15 cellular contexts compared by ENCODE assay signal in genomic region chr2:219210572-219211362, GRCh38. TPM values are rescaled to one million over a fixed set of nuclear protein-coding genes. Genes with fewer than 3 reads are reported as not detected.
DNase-seq lines count a peak whose midpoint lies in the region; ATAC-seq and TF ChIP-seq lines count a peak whose summit lies in the region.
"Had no signal": no experiment of that assay in that cellular context is flagged by ENCODE, and none has a peak within 500 bp of the region (broad histone marks: within the 10 kb centered on the region; RNA-seq: fewer than 3 reads in every experiment).

No MANE protein-coding gene starts in this region.

- no peak overlapping the region for H3K4me2 ChIP-seq in mesendoderm (ENCODE audit: low read length)

- H3K36me3 Mint-ChIP-seq in CD8-positive, alpha-beta T cell, result peaks cover 47% of the 10 kb centered on the region
- peaks cover 52% of the 10 kb centered on the region for H3K36me3 Mint-ChIP-seq in activated CD8-positive, alpha-beta T cell treated with anti-CD3 and anti-CD28 coated beads, Interleukin-2, amount 10 ng/mL, durations not matched to agents 7 days and 5 days (ENCODE audit: low read depth)

- no peak overlapping the region for H4K5ac ChIP-seq in mesendoderm (ENCODE audit: low read length)

- H3K4ac ChIP-seq in mesendoderm (ENCODE audit: low read depth, low read length), result no peak overlapping the region

- H3K27me3 Mint-ChIP-seq in CD8-positive, alpha-beta T cell (ENCODE audit: low read depth), result no peaks in the 10 kb centered on the region
- no peaks in the 10 kb centered on the region for H3K27me3 Mint-ChIP-seq in activated CD8-positive, alpha-beta T cell treated with anti-CD3 and anti-CD28 coated beads, Interleukin-2, amount 10 ng/mL, durations not matched to agents 7 days and 5 days (ENCODE audit: low read depth)

- no peaks in the 10 kb centered on the region for H3K79me2 ChIP-seq in mesendoderm (ENCODE audit: control insufficient read depth, insufficient read depth, low read length)

- H3K56ac ChIP-seq in mesendoderm (ENCODE audit: low read length), result no peak overlapping the region

- TF ChIP-seq CTCF in 22Rv1 (IDR thresholded peaks at IDR 0.05), result no peak
- no peak for TF ChIP-seq CTCF in CD8-positive, alpha-beta T cell (IDR thresholded peaks at IDR 0.05)

- H4K8ac ChIP-seq in mesendoderm (ENCODE audit: low read depth, low read length), result no peak overlapping the region

- no peak overlapping the region for H3K9ac ChIP-seq in mesendoderm (ENCODE audit: low read length)

- H3K36me3 ChIP-seq in CD8-positive, alpha-beta T cell (ENCODE audit: insufficient read depth, low read length), result peaks cover 12% of the 10 kb centered on the region
- peaks cover 4% of the 10 kb centered on the region for H3K36me3 ChIP-seq in mesendoderm (ENCODE audit: control insufficient read depth, insufficient read depth, low read length)

- peak overlapping the region; percentile 74 for H3K27ac Mint-ChIP-seq in CD8-positive, alpha-beta T cell
- peak overlapping the region; percentile 81 for H3K27ac Mint-ChIP-seq in activated CD8-positive, alpha-beta T cell treated with anti-CD3 and anti-CD28 coated beads, Interleukin-2, amount 10 ng/mL, durations not matched to agents 7 days and 5 days

- H3K27me3 ChIP-seq in CD8-positive, alpha-beta T cell (ENCODE audit: insufficient read depth, low read length), result no peaks in the 10 kb centered on the region
- no peaks in the 10 kb centered on the region for H3K27me3 ChIP-seq in mesendoderm (ENCODE audit: insufficient read depth, low read length, poor library complexity)
- H3K27me3 ChIP-seq: adrenal gland, gastroesophageal sphincter, SJCRH30 had no signal

- H3K4me1 ChIP-seq in CD8-positive, alpha-beta T cell (ENCODE audit: insufficient read depth, low read length), result peaks cover 47% of the 10 kb centered on the region
- H3K4me1 ChIP-seq in mesendoderm (ENCODE audit: control insufficient read depth, low read depth, low read length), result peaks cover 4% of the 10 kb centered on the region
- H3K4me1 ChIP-seq: SJCRH30 had no signal

- no peak overlapping the region for H3K18ac ChIP-seq in mesendoderm (ENCODE audit: low read length)

- no peak overlapping the region for H3K4me3 ChIP-seq in CD8-positive, alpha-beta T cell (ENCODE audit: low read depth, low read length)
- H3K4me3 ChIP-seq in mesendoderm (ENCODE audit: low read length), result no peak overlapping the region
- H3K4me3 ChIP-seq: adrenal gland, gastroesophageal sphincter, prostate gland, SJCRH30 had no signal

- POLR2A ChIA-PET in CD8-positive, alpha-beta T cell (lab: Charles Lee), result interaction anchor here (0.9 to 2.2 kb wide), 8 partner anchors 19 to 70 kb away, joined by 3 to 11 read pairs (median 4); partner anchors contain the start of genes ANKZF1, ATG9A, CNPPD1 and SLC23A3
- POLR2A ChIA-PET in activated CD8-positive, alpha-beta T cell treated with anti-CD3 and anti-CD28 coated beads, Interleukin-2, amount 10 ng/mL, durations not matched to agents 7 days and 5 days (lab: Charles Lee), result interaction anchor here (0.6 to 5.3 kb wide), 6 partner anchors 29 to 51 kb away, joined by 3 to 49 read pairs (median 4); partner anchors contain the start of genes CNPPD1 and RETREG2

- no CpG with 5 or more reads among the region's 23 CpGs for WGBS in mesendoderm (ENCODE audit: extremely low coverage, insufficient coverage, low lambda C conversion rate)

- CTCF ChIA-PET in CD8-positive, alpha-beta T cell (lab: Charles Lee), result interaction anchor here (0.6 to 20.3 kb wide), 23 partner anchors 8 to 339 kb away, joined by 3 to 228 read pairs (median 6); partner anchors contain the start of genes ANKZF1, ATG9A, CNPPD1 and NHEJ1
- CTCF ChIA-PET in activated CD8-positive, alpha-beta T cell treated with anti-CD3 and anti-CD28 coated beads, Interleukin-2, amount 10 ng/mL, durations not matched to agents 7 days and 5 days (lab: Charles Lee), result interaction anchor here (0.6 to 3.8 kb wide), 17 partner anchors 8 to 84 kb away, joined by 3 to 41 read pairs (median 7); partner anchors contain the start of genes ABCB6, CNPPD1, NHEJ1 and SLC23A3

- DNase-seq in CD8-positive, alpha-beta T cell, result no peak
- no peak for DNase-seq in activated CD8-positive, alpha-beta T cell treated with anti-CD3 and anti-CD28 coated beads, Interleukin-2, amount 10 ng/mL, durations not matched to agents 7 days and 5 days
- peak; percentile 33 for DNase-seq in mesendoderm
- DNase-seq in NCI-H345 treated with DMSO at 0.1 percent for 48 hours (lab: John Stamatoyannopoulos, UW; ENCODE audit: unreplicated experiment), result no peak
- no peak for DNase-seq in KG1 (lab: John Stamatoyannopoulos, UW)
- DNase-seq: caudate nucleus, left ventricle myocardium superior, NCI-H446 treated with DMSO at 0.1 percent for 48 hours, SJCRH30 had no signal

- peaks cover 46% of the 10 kb centered on the region for H3K4me1 Mint-ChIP-seq in CD8-positive, alpha-beta T cell (ENCODE audit: low read depth)
- peaks cover 63% of the 10 kb centered on the region for H3K4me1 Mint-ChIP-seq in activated CD8-positive, alpha-beta T cell treated with anti-CD3 and anti-CD28 coated beads, Interleukin-2, amount 10 ng/mL, durations not matched to agents 7 days and 5 days (ENCODE audit: low read depth)

- no peak for ATAC-seq in CD8-positive, alpha-beta T cell
- ATAC-seq in activated CD8-positive, alpha-beta T cell treated with anti-CD3 and anti-CD28 coated beads, Interleukin-2, amount 10 ng/mL, durations not matched to agents 7 days and 5 days, result no peak
- ATAC-seq in GM19452 (IDR thresholded peaks at IDR 0.05; ENCODE audit: unreplicated experiment), result no peak
- ATAC-seq in GM19351 (IDR thresholded peaks at IDR 0.05; ENCODE audit: unreplicated experiment), result no peak
- ATAC-seq: gastroesophageal sphincter, left ventricle myocardium superior had no signal

- no peaks in the 10 kb centered on the region for H3K9me3 Mint-ChIP-seq in CD8-positive, alpha-beta T cell
- no peaks in the 10 kb centered on the region for H3K9me3 Mint-ChIP-seq in activated CD8-positive, alpha-beta T cell treated with anti-CD3 and anti-CD28 coated beads, Interleukin-2, amount 10 ng/mL, durations not matched to agents 7 days and 5 days (ENCODE audit: insufficient read depth)

- H3K4me3 Mint-ChIP-seq in CD8-positive, alpha-beta T cell, result no peak overlapping the region
- H3K4me3 Mint-ChIP-seq in activated CD8-positive, alpha-beta T cell treated with anti-CD3 and anti-CD28 coated beads, Interleukin-2, amount 10 ng/mL, durations not matched to agents 7 days and 5 days, result no peak overlapping the region

- H2BK120ac ChIP-seq in mesendoderm (ENCODE audit: low read depth, low read length), result no peak overlapping the region

- H3K27ac ChIP-seq in 22Rv1 (peak overlapping the region; percentile 6; the same call in 1 of the 2 replicates), mesendoderm (ENCODE audit: low read depth, low read length) (no peak overlapping the region)
- H3K27ac ChIP-seq in CD8-positive, alpha-beta T cell (ENCODE audit: low read depth, low read length), result peak overlapping the region; percentile 12
- H3K27ac ChIP-seq: adrenal gland, prostate gland, SJCRH30 had no signal

- no peak overlapping the region for H2BK15ac ChIP-seq in mesendoderm (replicated peaks; ENCODE audit: low read depth)

- no peaks in the 10 kb centered on the region for H3K9me3 ChIP-seq in CD8-positive, alpha-beta T cell (ENCODE audit: low read length)
- H3K9me3 ChIP-seq: adrenal gland, gastroesophageal sphincter, prostate gland, SJCRH30 had no signal

- H3K23ac ChIP-seq in mesendoderm (ENCODE audit: low read length), result no peak overlapping the region

- intact Hi-C loops in CD8-positive, alpha-beta T cell (cut with DNase I, micrococcal nuclease), result loop anchor here (1.0 to 10.0 kb wide), 8 partner anchors 33 to 186 kb away; partner anchors contain the start of genes NHEJ1 (in 2 of the 2) and SLC23A3 (in 1 of the 2)

- no peaks in the 10 kb centered on the region for H3K79me1 ChIP-seq in mesendoderm (ENCODE audit: low read length)

- no peak overlapping the region for H2BK5ac ChIP-seq in mesendoderm (ENCODE audit: low read length)

- no peak overlapping the region for H2AK5ac ChIP-seq in mesendoderm (ENCODE audit: low read length)

RNA-seq across cellular contexts. Expression of gene ZFAND2B, which starts 4.2 kb away (rescaled TPM):
- total RNA-seq in CD8-positive, alpha-beta T cell, result 10 to 100 TPM; 74.3 to 78.7 TPM
- total RNA-seq in activated CD8-positive, alpha-beta T cell treated with anti-CD3 and anti-CD28 coated beads, Interleukin-2, amount 10 ng/mL, durations not matched to agents 7 days and 5 days, result 10 to 100 TPM; 57.0 to 59.5 TPM
- 15.2 TPM for polyA plus RNA-seq in mesendoderm (2013, experiment 1 of 2)
- polyA plus RNA-seq in mesendoderm (2013, experiment 2 of 2), result 16.0 TPM

RNA-seq across cellular contexts. Expression of gene ABCB6, which starts 8.0 kb away (rescaled TPM):
- 1 to 10 TPM; 3.4 to 3.5 TPM for total RNA-seq in CD8-positive, alpha-beta T cell
- total RNA-seq in activated CD8-positive, alpha-beta T cell treated with anti-CD3 and anti-CD28 coated beads, Interleukin-2, amount 10 ng/mL, durations not matched to agents 7 days and 5 days, result 10 to 100 TPM; 11.6 to 11.9 TPM
- polyA plus RNA-seq in mesendoderm (2013, experiment 1 of 2), result 13.4 TPM
- 13.1 TPM for polyA plus RNA-seq in mesendoderm (2013, experiment 2 of 2)

RNA-seq across cellular contexts. Expression of gene ATG9A, which starts 18.7 kb away (rescaled TPM):
- total RNA-seq in CD8-positive, alpha-beta T cell, result 100 to 1,000 TPM; 103 to 116 TPM
- 10 to 100 TPM; 51.7 to 53.8 TPM for total RNA-seq in activated CD8-positive, alpha-beta T cell treated with anti-CD3 and anti-CD28 coated beads, Interleukin-2, amount 10 ng/mL, durations not matched to agents 7 days and 5 days
- 26.5 TPM for polyA plus RNA-seq in mesendoderm (2013, experiment 1 of 2)
- 26.9 TPM for polyA plus RNA-seq in mesendoderm (2013, experiment 2 of 2)

RNA-seq across cellular contexts. Expression of gene ANKZF1, which starts 18.8 kb away (rescaled TPM):
- total RNA-seq in CD8-positive, alpha-beta T cell, result 10 to 100 TPM; 97.4 to 99.5 TPM
- total RNA-seq in activated CD8-positive, alpha-beta T cell treated with anti-CD3 and anti-CD28 coated beads, Interleukin-2, amount 10 ng/mL, durations not matched to agents 7 days and 5 days, result 100 to 1,000 TPM; 106 to 114 TPM
- polyA plus RNA-seq in mesendoderm (2013, experiment 1 of 2), result 19.4 TPM
- 19.2 TPM for polyA plus RNA-seq in mesendoderm (2013, experiment 2 of 2)

RNA-seq across cellular contexts. Expression of gene RETREG2, which starts 32.7 kb away (rescaled TPM):
- 10 to 100 TPM; 76.7 to 79.0 TPM for total RNA-seq in CD8-positive, alpha-beta T cell
- total RNA-seq in activated CD8-positive, alpha-beta T cell treated with anti-CD3 and anti-CD28 coated beads, Interleukin-2, amount 10 ng/mL, durations not matched to agents 7 days and 5 days, result 100 to 1,000 TPM; 104 to 111 TPM
- polyA plus RNA-seq in mesendoderm (2013, experiment 1 of 2), result 25.3 TPM
- 26.0 TPM for polyA plus RNA-seq in mesendoderm (2013, experiment 2 of 2)
